ENCODE assay signal across 8 cellular contexts in the genomic region with DNA sequence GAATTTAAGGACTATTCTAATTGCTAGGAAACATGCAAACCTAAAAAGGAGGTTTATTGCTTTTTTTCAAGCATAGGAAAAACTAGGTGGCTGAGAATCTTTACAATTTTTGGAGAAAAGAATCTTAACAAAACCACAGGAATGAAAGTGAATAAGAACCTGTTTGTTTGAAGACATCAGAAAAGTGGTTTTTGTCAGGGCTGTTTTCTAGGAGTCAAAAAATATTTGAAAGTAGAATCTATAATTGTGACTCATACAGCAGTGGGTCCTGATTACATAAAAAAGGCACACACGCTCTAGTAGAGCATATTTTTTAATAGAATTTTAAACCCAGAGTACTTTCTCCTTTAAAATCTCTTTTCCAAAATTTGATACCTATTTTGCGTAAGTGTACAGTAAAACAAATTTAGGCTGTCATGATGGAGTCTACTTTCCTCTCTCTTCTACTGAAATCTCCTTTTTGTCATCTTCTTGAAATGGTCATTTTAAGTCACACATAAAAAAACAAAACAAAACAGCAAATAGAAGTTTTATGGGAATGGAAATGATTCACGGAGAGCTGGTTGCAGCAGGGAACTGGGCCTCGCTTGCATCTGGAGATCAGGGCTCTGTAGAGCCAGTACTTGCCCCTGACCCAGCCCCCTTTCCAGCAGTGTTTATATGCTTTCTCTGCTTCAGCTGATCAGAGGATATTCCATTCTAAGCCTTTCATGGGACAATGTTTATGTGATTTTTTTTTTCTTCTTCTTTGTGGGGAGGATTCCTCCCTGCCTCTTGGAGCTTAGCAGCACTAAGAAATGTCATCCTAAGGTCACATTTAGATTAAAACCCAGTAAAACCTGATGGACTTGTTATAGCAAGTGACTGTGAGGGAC. TPM values are rescaled to one million over a fixed set of nuclear protein-coding genes. Genes with fewer than 3 reads are reported as not detected.
A peak's percentile ranks its signal among the peaks of the same experiment; 100 is the strongest.
DNase-seq lines count a peak whose midpoint lies in the region; ATAC-seq and TF ChIP-seq lines count a peak whose summit lies in the region.

No MANE protein-coding gene starts in this region.

- peak overlapping the region; percentile 73 for H3K27ac ChIP-seq in KMS-11
- H3K27ac ChIP-seq in colonic mucosa, result peak overlapping the region; percentile 70

- no peaks in the 10 kb centered on the region for H3K36me3 Mint-ChIP-seq in naive thymus-derived CD8-positive, alpha-beta T cell

- H3K9ac ChIP-seq in KMS-11 (peak overlapping the region; percentile 60), colonic mucosa (ENCODE audit: low read depth in 2 of 2, low read length in 2 of 2) (peak overlapping the region; percentile 52 to 62)

- no peaks in the 10 kb centered on the region for H4K20me1 ChIP-seq in KMS-11 (ENCODE audit: insufficient read depth)

- POLR2A ChIA-PET in BJ (lab: Charles Lee), result no interaction called here
- POLR2A ChIA-PET in naive thymus-derived CD8-positive, alpha-beta T cell (lab: Charles Lee), result no interaction called here

- H3K9me3 ChIP-seq in colonic mucosa, result no peaks in the 10 kb centered on the region

- H3K9me3 Mint-ChIP-seq in naive thymus-derived CD8-positive, alpha-beta T cell, result peaks cover 0 to 1% (median 0%) of the 10 kb centered on the region in 9 donors

- H2AFZ ChIP-seq in KMS-11 (ENCODE audit: low read depth), result peak overlapping the region; percentile 53; the same call in 1 of the 2 replicates

- H3K79me2 ChIP-seq in KMS-11 (ENCODE audit: insufficient read depth, low read depth), result no peaks in the 10 kb centered on the region

- H3K4me2 ChIP-seq in KMS-11, result peak overlapping the region; percentile 92

- peak overlapping the region; percentile 65 to 82 (median 76) for H3K4me3 Mint-ChIP-seq in naive thymus-derived CD8-positive, alpha-beta T cell

- no peak for TF ChIP-seq CTCF in BJ (IDR thresholded peaks at IDR 0.05; ENCODE audit: insufficient read depth, low read depth, low read length)
- no peak for TF ChIP-seq CTCF in KMS-11 (conservative IDR thresholded peaks at IDR 0.05; ENCODE audit: low read depth, low read length)
- no peak for TF ChIP-seq CTCF in colonic mucosa (IDR thresholded peaks at IDR 0.05)

- H3K4me3 ChIP-seq in BJ (ENCODE audit: low read depth, low read length) (no peak overlapping the region), KMS-11 (IDR thresholded peaks at IDR 0.05; ENCODE audit: insufficient read depth, low read depth, low read length) (peak overlapping the region; percentile 93), colonic mucosa (no peak overlapping the region)

- intact Hi-C loops in colonic mucosa (cut with DNase I), result no loop called here

- H3K4me1 Mint-ChIP-seq in naive thymus-derived CD8-positive, alpha-beta T cell, result peaks cover 13 to 70% (median 61%) of the 10 kb centered on the region in 4 donors

- H3K27me3 Mint-ChIP-seq in naive thymus-derived CD8-positive, alpha-beta T cell, result no peaks in the 10 kb centered on the region

- H3K36me3 ChIP-seq in BJ (ENCODE audit: control insufficient read depth, insufficient read depth, low read length), result no peaks in the 10 kb centered on the region
- H3K36me3 ChIP-seq in KMS-11 (ENCODE audit: insufficient read depth), result no peaks in the 10 kb centered on the region
- no peaks in the 10 kb centered on the region for H3K36me3 ChIP-seq in colonic mucosa

- H3K27me3 ChIP-seq in BJ (ENCODE audit: control insufficient read depth, insufficient read depth, low read length) (no peaks in the 10 kb centered on the region), KMS-11 (ENCODE audit: insufficient read depth, low read depth) (no peaks in the 10 kb centered on the region), colonic mucosa (no peaks in the 10 kb centered on the region)

- no peak for ATAC-seq in naive thymus-derived CD8-positive, alpha-beta T cell
- no peak for ATAC-seq in HG02938 (IDR thresholded peaks at IDR 0.05; ENCODE audit: unreplicated experiment)

- H3K27ac Mint-ChIP-seq in naive thymus-derived CD8-positive, alpha-beta T cell, result peak overlapping the region; percentile 70 to 93 (median 88)

- CTCF ChIA-PET in BJ (lab: Yijun Ruan, JAX), result interaction anchor here (2.0 kb wide), 1 partner anchor 153 kb away, joined by 9 read pairs; no protein-coding TSS in a partner anchor

- H3K4me1 ChIP-seq in KMS-11 (ENCODE audit: low read depth, poor library complexity, severe bottlenecking), result peaks cover 87% of the 10 kb centered on the region
- H3K4me1 ChIP-seq in colonic mucosa, result no peaks in the 10 kb centered on the region

- peak; percentile 57 for DNase-seq in BJ (ENCODE audit: low read depth)
- DNase-seq in colonic mucosa, result no peak
- DNase-seq in naive thymus-derived CD8-positive, alpha-beta T cell, result no peak
- no peak for DNase-seq in SKM-1 treated with dmso at 0.1 percent for 144 hours (lab: John Stamatoyannopoulos, UW; ENCODE audit: unreplicated experiment)
- no peak for DNase-seq in stimulated activated naive CD4-positive, alpha-beta T cell (lab: John Stamatoyannopoulos, UW)
- DNase-seq in NK-92 (lab: John Stamatoyannopoulos, UW; ENCODE audit: unreplicated experiment), result no peak

RNA-seq across cellular contexts. Expression of a gene that starts 59.1 kb away (rescaled TPM):
- polyA plus RNA-seq in BJ (2011; rRNA removed), result 2.0 and 4.0 TPM in 2 replicates
- 2.0 and 2.6 TPM in 2 replicates for polyA minus RNA-seq in BJ (2011; rRNA and poly(A)+ RNA removed)
- 10 to 100 TPM; 34.3 to 57.6 TPM for total RNA-seq in colonic mucosa
- 10 to 100 TPM; 26.9 to 27.8 TPM for total RNA-seq in naive thymus-derived CD8-positive, alpha-beta T cell
- 1 to 10 TPM; 4.7 to 5.8 (median 5.3) TPM for polyA plus RNA-seq in naive thymus-derived CD8-positive, alpha-beta T cell
